ENCODE assay signal across 8 cellular contexts in genomic region chr11:83193315-83194283, GRCh38. TPM values are rescaled to one million over a fixed set of nuclear protein-coding genes. Genes with fewer than 3 reads are reported as not detected.
DNase-seq lines count a peak whose midpoint lies in the region; ATAC-seq, FAIRE-seq and TF ChIP-seq lines count a peak whose summit lies in the region.

ANKRD42 (plus strand) TSS chr11:83193712; CDS start chr11:83194671, 959 bp downstream.

- peak within 1 kb of the TSS; percentile 95 for H3K27ac ChIP-seq in astrocyte (ENCODE audit: low read depth, low read length)
- H3K27ac ChIP-seq in hepatocyte, result peak within 1 kb of the TSS; percentile 98

- TF ChIP-seq CTCF in astrocyte (IDR thresholded peaks at IDR 0.05; ENCODE audit: insufficient read depth, low read depth, low read length), result no peak
- TF ChIP-seq CTCF in hepatocyte (IDR thresholded peaks at IDR 0.05; ENCODE audit: poor library complexity), result no peak

- WGBS in hepatocyte (ENCODE audit: low lambda C conversion rate, missing lambda C conversion rate), result under 1% methylated on average over 67 of the region's 67 CpGs

- peak; percentile 85 for FAIRE-seq in astrocyte (lab: Jason Lieb, UNC)

- peak within 1 kb of the TSS; percentile 99 for H3K4me3 Mint-ChIP-seq in T-helper 2 cell treated with Interferon-gamma antibody and Interleukin-4, amounts not matched to agents 5 μg/mL and 100 μg/mL, for 36 hours
- H3K4me3 Mint-ChIP-seq in astrocyte (ENCODE audit: unreplicated experiment), result peak within 1 kb of the TSS; percentile 99

- H3K9ac ChIP-seq in astrocyte (ENCODE audit: low read length), result peak within 1 kb of the TSS; percentile 97

- H3K4me3 ChIP-seq in astrocyte (ENCODE audit: insufficient read depth, low read depth, low read length), result peak within 1 kb of the TSS; percentile 99
- peak within 1 kb of the TSS; percentile 91 for H3K4me3 ChIP-seq in hepatocyte

- H4K20me1 ChIP-seq in astrocyte (ENCODE audit: insufficient read depth, low read length) (peaks cover 3% of the 10 kb centered on the region), hepatocyte (ENCODE audit: insufficient read depth, poor library complexity, severe bottlenecking) (no peaks in the 10 kb centered on the region)

- ATAC-seq in HG02938 (IDR thresholded peaks at IDR 0.05; ENCODE audit: unreplicated experiment), result peak; percentile 79

- peak; percentile 55 for TF ChIP-seq POLR2A in GM15510 (IDR thresholded peaks at IDR 0.05; ENCODE audit: borderline replicate concordance, extremely low read depth, insufficient read length)

- peak within 1 kb of the TSS; percentile 95 for H3K27ac Mint-ChIP-seq in T-helper 2 cell treated with Interferon-gamma antibody and Interleukin-4, amounts not matched to agents 5 μg/mL and 100 μg/mL, for 36 hours
- H3K27ac Mint-ChIP-seq in astrocyte (ENCODE audit: unreplicated experiment), result peak within 1 kb of the TSS; percentile 95

- no peaks in the 10 kb centered on the region for H3K9me2 ChIP-seq in hepatocyte (replicated peaks; ENCODE audit: insufficient read depth)

- no peaks in the 10 kb centered on the region for H3K27me3 Mint-ChIP-seq in T-helper 2 cell treated with Interferon-gamma antibody and Interleukin-4, amounts not matched to agents 5 μg/mL and 100 μg/mL, for 36 hours (ENCODE audit: low read depth)
- no peaks in the 10 kb centered on the region for H3K27me3 Mint-ChIP-seq in astrocyte (ENCODE audit: low read depth, unreplicated experiment)

- H3K36me3 ChIP-seq in astrocyte (ENCODE audit: insufficient read depth, low read length) (peaks cover 18% of the 10 kb centered on the region), hepatocyte (replicated peaks; ENCODE audit: insufficient read depth, low read depth) (no peaks in the 10 kb centered on the region)

- H3K27me3 ChIP-seq in astrocyte (ENCODE audit: insufficient read depth, low read length) (no peaks in the 10 kb centered on the region), hepatocyte (no peaks in the 10 kb centered on the region)

- H3K4me2 ChIP-seq in astrocyte (ENCODE audit: low read length), result peak within 1 kb of the TSS; percentile 96
- H3K4me2 ChIP-seq in hepatocyte, result peak within 1 kb of the TSS; percentile 93

- H3K9me3 Mint-ChIP-seq in T-helper 2 cell treated with Interferon-gamma antibody and Interleukin-4, amounts not matched to agents 5 μg/mL and 100 μg/mL, for 36 hours, result no peaks in the 10 kb centered on the region
- H3K9me3 Mint-ChIP-seq in astrocyte (ENCODE audit: unreplicated experiment), result no peaks in the 10 kb centered on the region

- H3K79me2 ChIP-seq in astrocyte (ENCODE audit: insufficient read depth, low read length) (peaks cover 41% of the 10 kb centered on the region), hepatocyte (peaks cover 51% of the 10 kb centered on the region)

- peaks cover 15% of the 10 kb centered on the region for H3K4me1 ChIP-seq in astrocyte (ENCODE audit: insufficient read depth, low read length)
- H3K4me1 ChIP-seq in hepatocyte (ENCODE audit: insufficient read depth), result peaks cover 26% of the 10 kb centered on the region

- H3K4me1 Mint-ChIP-seq in T-helper 2 cell treated with Interferon-gamma antibody and Interleukin-4, amounts not matched to agents 5 μg/mL and 100 μg/mL, for 36 hours (ENCODE audit: low read depth), result peaks cover 22% of the 10 kb centered on the region
- peaks cover 22% of the 10 kb centered on the region for H3K4me1 Mint-ChIP-seq in astrocyte (ENCODE audit: low read depth, unreplicated experiment)

- DNase-seq in NCI-H187 (lab: John Stamatoyannopoulos, UW) (peak; percentile 68 to 80), astrocyte (ENCODE audit: low read depth) (peak; percentile 91), hepatocyte (ENCODE audit: low spot score) (peak; percentile 97), renal cortical epithelial cell (ENCODE audit: low read depth) (peak; percentile 93), cortex of kidney (lab: John Stamatoyannopoulos, UW) (no peak)
- DNase-seq in T-helper 2 cell treated with Interferon-gamma antibody and Interleukin-4, amounts not matched to agents 5 μg/mL and 100 μg/mL, for 36 hours (ENCODE audit: low spot score), result peak; percentile 89

- H3K9me3 ChIP-seq in astrocyte (ENCODE audit: insufficient read depth, low read depth, low read length) (no peaks in the 10 kb centered on the region), hepatocyte (ENCODE audit: low read depth) (no peaks in the 10 kb centered on the region)

- peaks cover 18% of the 10 kb centered on the region for H3K36me3 Mint-ChIP-seq in T-helper 2 cell treated with Interferon-gamma antibody and Interleukin-4, amounts not matched to agents 5 μg/mL and 100 μg/mL, for 36 hours (ENCODE audit: low read depth)
- H3K36me3 Mint-ChIP-seq in astrocyte (ENCODE audit: low read depth, unreplicated experiment), result peaks cover 1% of the 10 kb centered on the region

- H2AFZ ChIP-seq in astrocyte (ENCODE audit: low read depth, low read length) (peak within 1 kb of the TSS; percentile 97), hepatocyte (peak within 1 kb of the TSS; percentile 93)

RNA-seq across cellular contexts. Expression of gene ANKRD42, which starts in this region (rescaled TPM):
- total RNA-seq in astrocyte (15.0 and 16.4 TPM in 2 replicates), hepatocyte (8.3 and 9.2 TPM in 2 replicates), renal cortical epithelial cell (6.9 and 25.9 TPM in 2 replicates)
- 9.5 and 9.7 TPM in 2 replicates for polyA plus RNA-seq in hepatocyte
